Comparison of ENCODE assay signal across 7 cellular contexts in the genomic region with DNA sequence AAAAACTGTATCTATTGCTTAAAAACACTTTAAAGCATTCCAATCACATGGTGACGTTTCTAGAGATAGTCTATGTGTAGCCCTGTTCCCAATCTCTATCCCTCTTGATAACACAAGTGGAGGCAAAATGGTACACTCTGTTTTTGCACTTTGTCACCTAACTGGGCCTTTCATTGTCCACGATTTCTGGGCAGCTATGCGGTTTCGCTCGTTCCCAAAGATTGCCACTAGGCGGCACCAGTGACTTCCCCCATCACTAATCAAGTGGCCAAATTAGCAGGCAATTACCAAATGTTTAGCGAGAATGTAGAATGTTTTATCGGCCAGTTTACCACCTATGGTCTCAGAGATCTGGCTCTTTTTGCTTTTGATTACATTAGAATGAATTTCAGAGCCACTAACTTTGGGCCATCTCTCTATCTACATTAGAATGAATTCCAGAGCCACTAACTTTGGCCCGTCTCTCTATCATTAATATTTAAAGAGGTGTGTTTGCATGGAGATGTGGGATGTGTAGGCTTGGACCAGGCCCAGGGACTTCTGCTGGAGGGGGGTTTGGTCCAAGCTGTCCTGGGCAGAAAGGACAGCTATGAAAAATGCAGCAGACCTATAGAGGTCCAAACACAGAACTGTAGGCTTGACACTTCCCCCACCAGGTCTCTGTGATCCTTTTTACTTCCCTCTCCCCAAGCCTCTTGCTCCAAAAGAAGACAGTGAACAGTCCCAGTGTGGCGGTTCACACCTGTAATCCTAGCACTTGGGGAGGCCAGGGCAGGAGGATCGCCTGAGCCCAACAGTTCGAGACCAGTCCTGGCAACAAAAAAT.
A peak's percentile ranks its signal among the peaks of the same experiment; 100 is the strongest.
DNase-seq lines count a peak whose midpoint lies in the region; ATAC-seq and TF ChIP-seq lines count a peak whose summit lies in the region.

No MANE protein-coding gene starts in this region.

- no peaks in the 10 kb centered on the region for H3K36me3 Mint-ChIP-seq in neural crest cell (ENCODE audit: low read depth)

- H3K27ac Mint-ChIP-seq in neural crest cell (ENCODE audit: unreplicated experiment), result no peak overlapping the region

- no peak overlapping the region for H3K4me3 Mint-ChIP-seq in neural crest cell

- no peaks in the 10 kb centered on the region for H3K27me3 Mint-ChIP-seq in neural crest cell (ENCODE audit: low read depth)

- no peaks in the 10 kb centered on the region for H3K4me1 Mint-ChIP-seq in neural crest cell

- TF ChIP-seq CTCF in GM13976 (IDR thresholded peaks at IDR 0.05; ENCODE audit: borderline replicate concordance, control extremely low read depth, extremely low read depth, insufficient read depth, missing control alignments) (peak; percentile 88), neural crest cell (conservative IDR thresholded peaks at IDR 0.05) (peak; percentile 80)

- in situ Hi-C loops in GM13976 (cut with MboI; ENCODE audit: low sequenced_read_pairs, unreplicated experiment), result loop anchor here (10.0 kb wide), 1 partner anchor 88 kb away; a partner anchor contains a TSS

- H3K9me3 Mint-ChIP-seq in neural crest cell, result no peaks in the 10 kb centered on the region

- peak; percentile 84 for ATAC-seq in HG02759 (IDR thresholded peaks at IDR 0.05; ENCODE audit: unreplicated experiment)

- DNase-seq in GM13976 (ENCODE audit: low spot score) (peak; percentile 79), NOMO-1 (lab: John Stamatoyannopoulos, UW; ENCODE audit: unreplicated experiment in 2 of 2) (peak; percentile 65 to 66), activated T-cell treated with anti-CD3 and anti-CD28 coated beads for 4 hours (peak; percentile 55), fibroblast of gingiva (ENCODE audit: low read depth) (peak; percentile 45), neural crest cell (ENCODE audit: low read depth, low spot score) (peak; percentile 59), stromal cell of bone marrow (ENCODE audit: low read depth) (peak; percentile 19)

Comparison
In these comparisons a context has a peak if more than half of its experiments do, and no peak if none do; other contexts are left out.
1. Peak in every context shown above with its lines: DNase-seq and ATAC-seq.
2. DNase-seq: peak in every context shown above with its lines; median percentile 79 in GM13976; 66 in NOMO-1; 59 in neural crest cell; 55 in activated T-cell treated with anti-CD3 and anti-CD28 coated beads for 4 hours; 45 in fibroblast of gingiva; 19 in stromal cell of bone marrow.